In genomic region chr3:4670352-4670751, GRCh38 we compare ENCODE assay signal across 12 cellular contexts.
DNase-seq lines count a peak whose midpoint lies in the region; ATAC-seq, FAIRE-seq and TF ChIP-seq lines count a peak whose summit lies in the region.
"Had no signal": no experiment of that assay in that cellular context is flagged by ENCODE, and none has a peak within 500 bp of the region (broad histone marks: within the 10 kb centered on the region; RNA-seq: fewer than 3 reads in every experiment).

No MANE protein-coding gene starts in this region.

- no peak overlapping the region for H3K4me3 Mint-ChIP-seq in T-helper 17 cell
- H3K4me3 Mint-ChIP-seq: activated naive CD8-positive, alpha-beta T cell treated with anti-CD3 and anti-CD28 coated beads for 36 hours; T-helper 1 cell treated with Interleukin-12 subunit alpha and Interleukin-12 subunit beta and Interleukin-4 antibody, amounts not matched to agents 30 μg/mL and 1 μg/mL, for 36 hours had no signal

- POLR2A ChIA-PET in BJ (lab: Charles Lee) = no interaction called here

- H3K27me3 ChIP-seq in BJ (ENCODE audit: control insufficient read depth, insufficient read depth, low read length) (no peaks in the 10 kb centered on the region; the same call in 1 of the 2 replicates), small intestine (ENCODE audit: control insufficient read depth in 2 of 2, insufficient read depth in 2 of 2, low read length in 2 of 2) (no peaks in the 10 kb centered on the region)
- H3K27me3 ChIP-seq: heart right ventricle had no signal

- H3K36me3 ChIP-seq in BJ (ENCODE audit: control insufficient read depth, insufficient read depth, low read length) = no peaks in the 10 kb centered on the region
- H3K36me3 ChIP-seq in small intestine (ENCODE audit: control insufficient read depth in 2 of 2, insufficient read depth in 2 of 2, low read length in 2 of 2) = peaks cover 0 to 5% of the 10 kb centered on the region in 2 donors

- H3K9me3 ChIP-seq in T-helper 17 cell (ENCODE audit: control insufficient read depth, low read length, poor library complexity, severe bottlenecking) (no peaks in the 10 kb centered on the region), small intestine (ENCODE audit: control insufficient read depth, low read depth) (no peaks in the 10 kb centered on the region)
- H3K9me3 ChIP-seq: heart right ventricle had no signal

- peak; percentile 61 for FAIRE-seq in H54 (lab: Jason Lieb, UNC)
- FAIRE-seq in small intestine (lab: Jason Lieb, UNC) = no peak

- peaks cover 22% of the 10 kb centered on the region for H3K36me3 Mint-ChIP-seq in T-helper 17 cell (ENCODE audit: low read depth)

- H3K4me3 ChIP-seq in BJ (ENCODE audit: low read depth, low read length) (no peak overlapping the region), small intestine (ENCODE audit: low read depth in 1 of 2, low read length in 2 of 2) (no peak overlapping the region)
- H3K4me3 ChIP-seq: heart right ventricle had no signal

- ATAC-seq in T-helper 17 cell = no peak
- no peak for ATAC-seq in HG03378 (IDR thresholded peaks at IDR 0.05; ENCODE audit: unreplicated experiment)
- ATAC-seq: heart right ventricle had no signal

- DNase-seq in BJ (ENCODE audit: low read depth) (no peak), H54 (ENCODE audit: insufficient read length, low spot score) (peak; percentile 19), T-helper 17 cell (no peak), iPS-NIHi11 (ENCODE audit: low spot score) (peak; percentile 62), small intestine (no peak), inferior parietal cortex (ENCODE audit: extremely low spot score) (no peak)
- DNase-seq in activated CD4-positive, alpha-beta T cell treated with anti-CD3 and anti-CD28 coated beads for 4 hours = no peak
- DNase-seq: activated naive CD8-positive, alpha-beta T cell treated with anti-CD3 and anti-CD28 coated beads for 36 hours; heart right ventricle; occipital lobe had no signal

- TF ChIP-seq POLR2A in H54 (IDR thresholded peaks at IDR 0.05; ENCODE audit: low read depth, low read length) = no peak

- no peaks in the 10 kb centered on the region for H3K4me1 ChIP-seq in small intestine (ENCODE audit: control insufficient read depth in 2 of 2, insufficient read depth in 1 of 2, low read depth in 1 of 2, low read length in 1 of 2)

- H3K27ac ChIP-seq in small intestine (ENCODE audit: low read depth in 1 of 2, low read length in 1 of 2) = no peak overlapping the region
- H3K27ac ChIP-seq: heart right ventricle had no signal

- TF ChIP-seq CTCF in BJ (IDR thresholded peaks at IDR 0.05; ENCODE audit: insufficient read depth, low read depth, low read length) = peak; percentile 41

- H3K4me1 Mint-ChIP-seq in T-helper 17 cell = peaks cover 3% of the 10 kb centered on the region
- H3K4me1 Mint-ChIP-seq: activated naive CD8-positive, alpha-beta T cell treated with anti-CD3 and anti-CD28 coated beads for 36 hours had no signal

- 77 to 85% (median 83%) methylated on average over 5 of the region's 5 CpGs for WGBS in small intestine, 3 donors

- H3K27me3 Mint-ChIP-seq in T-helper 17 cell = no peaks in the 10 kb centered on the region
- H3K27me3 Mint-ChIP-seq: activated naive CD8-positive, alpha-beta T cell treated with anti-CD3 and anti-CD28 coated beads for 36 hours had no signal

- CTCF ChIA-PET in BJ (lab: Yijun Ruan, JAX) = interaction anchor here (0.6 to 1.6 kb wide), 3 partner anchors 41 to 378 kb away, joined by 4 to 5 read pairs (median 4); no protein-coding TSS in a partner anchor

- peak overlapping the region; percentile 69 for H3K27ac Mint-ChIP-seq in T-helper 17 cell
- H3K27ac Mint-ChIP-seq: activated naive CD8-positive, alpha-beta T cell treated with anti-CD3 and anti-CD28 coated beads for 36 hours; T-helper 1 cell treated with Interleukin-12 subunit alpha and Interleukin-12 subunit beta and Interleukin-4 antibody, amounts not matched to agents 30 μg/mL and 1 μg/mL, for 36 hours had no signal

Comparison
In these comparisons a context has a peak if more than half of its experiments do, and no peak if none do; other contexts are left out.
1. DNase-seq: peak in H54 (single experiment) and iPS-NIHi11 (single experiment); none in BJ (single experiment), T-helper 17 cell (0 of 3), small intestine (single experiment), activated CD4-positive, alpha-beta T cell treated with anti-CD3 and anti-CD28 coated beads for 4 hours (0 of 2) and inferior parietal cortex (single experiment).